21 cellular contexts compared by ENCODE assay signal in genomic region chr13:35891973-35892441, GRCh38.
DNase-seq lines count a peak whose midpoint lies in the region; ATAC-seq, FAIRE-seq and TF ChIP-seq lines count a peak whose summit lies in the region.
"Had no signal": no experiment of that assay in that cellular context is flagged by ENCODE, and none has a peak within 500 bp of the region (broad histone marks: within the 10 kb centered on the region; RNA-seq: fewer than 3 reads in every experiment).

No MANE protein-coding gene starts in this region.

- H3K27ac ChIP-seq in dorsolateral prefrontal cortex = peak overlapping the region in 58 of 59 donors; percentile 4 to 89 (median 73)
- H3K27ac ChIP-seq in lower lobe of right lung = no peak overlapping the region
- H3K27ac ChIP-seq: pancreas, spleen, uterus had no signal

- CTCF ChIA-PET in Calu3 (lab: Charles Lee) = interaction anchor here (0.7 kb wide), 1 partner anchor 33 kb away, joined by 3 read pairs; no protein-coding TSS in a partner anchor

- H3K27me3 Mint-ChIP-seq in Calu3 (ENCODE audit: unreplicated experiment) = no peaks in the 10 kb centered on the region

- no peaks in the 10 kb centered on the region for H3K36me3 ChIP-seq in lower lobe of right lung
- H3K36me3 ChIP-seq: pancreas, spleen, uterus had no signal

- no peak for TF ChIP-seq POLR2A in GM12891 (IDR thresholded peaks at IDR 0.05; ENCODE audit: low read depth, low read length)

- no peaks in the 10 kb centered on the region for H3K36me3 Mint-ChIP-seq in Calu3 (ENCODE audit: insufficient read depth, unreplicated experiment)

- no peaks in the 10 kb centered on the region for H3K4me1 ChIP-seq in lower lobe of right lung
- H3K4me1 ChIP-seq: pancreas, spleen had no signal

- BruUV-seq in Calu3 (replicated peaks; lab: Mats Ljungman, UMichigan) = no TSS peak

- ATAC-seq in lower lobe of right lung = peak; percentile 54 to 90
- ATAC-seq in left ventricle myocardium superior = no peak
- no peak for ATAC-seq in activated CD4-positive, CD25-positive, alpha-beta regulatory T cell treated with anti-CD3 and anti-CD28 coated beads, Interleukin-2, amount 50 U/mL, for 24 hours
- ATAC-seq: activated T-cell treated with anti-CD3 and anti-CD28 coated beads, Interleukin-2, amount 50 U/mL, for 4 hours; left colon; pancreas had no signal

- intact Hi-C loops in Calu3 (cut with micrococcal nuclease; ENCODE audit: unreplicated experiment) (no loop called here), dorsolateral prefrontal cortex (cut with DNase I) (no loop called here), lower lobe of right lung (cut with DNase I) (no loop called here), left ventricle myocardium superior (cut with micrococcal nuclease) (no loop called here)

- no peak for FAIRE-seq in GM12891 (lab: Jason Lieb, UNC)
- FAIRE-seq: colon, GM19239, pancreas had no signal

- H3K4me3 ChIP-seq in dorsolateral prefrontal cortex (no peak overlapping the region), lower lobe of right lung (no peak overlapping the region)
- H3K4me3 ChIP-seq: pancreas, spleen, uterus had no signal

- no peak overlapping the region for H3K27ac Mint-ChIP-seq in Calu3 (ENCODE audit: unreplicated experiment)

- DNase-seq in Calu3 = peak; percentile 3
- DNase-seq in RKO (ENCODE audit: low spot score) = peak; percentile 48
- no peak for DNase-seq in dorsolateral prefrontal cortex
- DNase-seq in lower lobe of right lung = no peak
- no peak for DNase-seq in left ventricle myocardium superior
- no peak for DNase-seq in GM12891 (ENCODE audit: insufficient read length, low spot score)
- DNase-seq in RPMI8226 = no peak
- DNase-seq: activated CD4-positive, alpha-beta T cell treated with anti-CD3 and anti-CD28 coated beads, Interleukin-2, amount 50 U/mL, for 48 hours; activated T-cell treated with anti-CD3 and anti-CD28 coated beads, Interleukin-2, amount 50 U/mL, for 4 hours; erythroblast; hippocampal formation; KBM-7; left colon; NCI-H2227 treated with DMSO at 0.1 percent for 48 hours; pancreas; spleen; stimulated activated naive CD4-positive, alpha-beta T cell treated with Interleukin-2 at 50 U/mL for 16 hours; uterus had no signal

- no peak for TF ChIP-seq CTCF in Calu3 (IDR thresholded peaks at IDR 0.05; ENCODE audit: unreplicated experiment)
- no peak for TF ChIP-seq CTCF in dorsolateral prefrontal cortex (IDR thresholded peaks at IDR 0.05 in 54 of 56, conservative IDR thresholded peaks at IDR 0.05 in 2 of 56; ENCODE audit: low read depth in 1 of 56, partially characterized antibody in 56 of 56)
- no peak for TF ChIP-seq CTCF in lower lobe of right lung (IDR thresholded peaks at IDR 0.05)

- no peaks in the 10 kb centered on the region for H3K9me3 ChIP-seq in lower lobe of right lung
- H3K9me3 ChIP-seq: pancreas, spleen, uterus had no signal

- H3K4me1 Mint-ChIP-seq in Calu3 (ENCODE audit: low read depth, unreplicated experiment) = peaks cover 17% of the 10 kb centered on the region

- no peaks in the 10 kb centered on the region for H3K9me3 Mint-ChIP-seq in Calu3 (ENCODE audit: low read depth, unreplicated experiment)
- H3K9me3 Mint-ChIP-seq: activated T-cell treated with anti-CD3 and anti-CD28 coated beads, Interleukin-2, amount 50 U/mL, for 4 hours had no signal

- H3K27me3 ChIP-seq in dorsolateral prefrontal cortex (no peaks in the 10 kb centered on the region), lower lobe of right lung (ENCODE audit: low read depth) (no peaks in the 10 kb centered on the region)
- H3K27me3 ChIP-seq: pancreas, spleen, uterus had no signal

- H3K4me3 Mint-ChIP-seq in Calu3 (ENCODE audit: low read depth, unreplicated experiment) = no peak overlapping the region
- H3K4me3 Mint-ChIP-seq: activated T-cell treated with anti-CD3 and anti-CD28 coated beads, Interleukin-2, amount 50 U/mL, for 4 hours had no signal

TF ChIP-seq in GM12891, 5 proteins besides CTCF, POLR2A, EP300 and RAD21:
- TF ChIP-seq SPI1 (IDR thresholded peaks at IDR 0.05; ENCODE audit: low read depth, low read length) (no peak), POU2F2 (IDR thresholded peaks at IDR 0.05; ENCODE audit: low read depth, low read length) (no peak), TAF1 (IDR thresholded peaks at IDR 0.05; ENCODE audit: low read depth, low read length) (no peak), POLR2AphosphoS5 (IDR thresholded peaks at IDR 0.05; ENCODE audit: low read depth, low read length) (no peak), PAX5 (IDR thresholded peaks at IDR 0.05; ENCODE audit: insufficient read depth, low read length, severe bottlenecking) (no peak)

Comparison
In these comparisons a context has a peak if more than half of its experiments do, and no peak if none do; other contexts are left out.
1. DNase-seq: peak in Calu3 (single experiment) and RKO (single experiment); none in dorsolateral prefrontal cortex (0 of 10), lower lobe of right lung (single experiment), left ventricle myocardium superior (single experiment), GM12891 (single experiment) and RPMI8226 (single experiment).
2. ATAC-seq: peak in lower lobe of right lung (2 of 2); none in left ventricle myocardium superior (single experiment) and activated CD4-positive, CD25-positive, alpha-beta regulatory T cell treated with anti-CD3 and anti-CD28 coated beads, Interleukin-2, amount 50 U/mL, for 24 hours (0 of 2).